21 cellular contexts compared by ENCODE assay signal in the genomic region with DNA sequence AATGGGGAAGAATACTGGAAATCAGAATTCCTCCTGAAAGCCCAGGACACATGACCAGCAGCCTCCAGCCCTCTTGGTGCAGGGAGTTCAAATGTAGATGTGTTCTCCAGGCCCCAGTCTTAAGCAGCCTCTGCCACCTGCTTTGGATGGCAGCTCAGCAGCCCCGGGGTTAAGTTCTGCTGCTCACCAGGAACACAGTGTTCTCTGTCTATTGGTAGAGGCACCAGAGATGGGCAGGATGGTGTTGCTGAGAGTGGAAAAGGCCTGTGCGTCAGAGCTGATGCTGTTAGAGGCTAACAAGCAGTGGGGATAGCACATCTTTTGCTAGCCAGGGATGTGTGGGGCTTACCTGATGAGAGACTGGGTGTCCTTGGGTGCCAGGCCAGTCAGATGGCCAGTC. TPM values are rescaled to one million over a fixed set of nuclear protein-coding genes. Genes with fewer than 3 reads are reported as not detected.
DNase-seq lines count a peak whose midpoint lies in the region; ATAC-seq, FAIRE-seq and TF ChIP-seq lines count a peak whose summit lies in the region.
"Had no signal": no experiment of that assay in that cellular context is flagged by ENCODE, and none has a peak within 500 bp of the region (broad histone marks: within the 10 kb centered on the region; RNA-seq: fewer than 3 reads in every experiment).

No MANE protein-coding gene starts in this region.

- H3K4me1 ChIP-seq in SJCRH30: peaks cover 23% of the 10 kb centered on the region
- H3K4me1 ChIP-seq in lung (ENCODE audit: control insufficient read depth in 2 of 2, insufficient read depth in 2 of 2, low read length in 2 of 2): no peaks in the 10 kb centered on the region
- H3K4me1 ChIP-seq: A549, BLaER1 had no signal

- H3K27ac ChIP-seq in SJCRH30 (peak overlapping the region; percentile 70), lung (ENCODE audit: low read depth in 1 of 2, low read length in 1 of 2) (no peak overlapping the region)
- H3K27ac ChIP-seq: 22Rv1, A549, BLaER1 had no signal

- H3K4me3 ChIP-seq in SJCRH30: no peak overlapping the region
- H3K4me3 ChIP-seq in lung: no peak overlapping the region
- H3K4me3 ChIP-seq: A549, BLaER1 had no signal

- ATAC-seq in lung (ENCODE audit: insufficient read depth, low FRiP score) (peak; percentile 19), omental fat pad (ENCODE audit: low FRiP score) (no peak), GM21367 (IDR thresholded peaks at IDR 0.05; ENCODE audit: unreplicated experiment) (no peak)
- ATAC-seq: A549 had no signal

- TF ChIP-seq CTCF in lung (IDR thresholded peaks at IDR 0.05; ENCODE audit: control extremely low read depth, extremely low read depth) (no peak), omental fat pad (IDR thresholded peaks at IDR 0.05) (no peak)

- H3K27me3 ChIP-seq in SJCRH30: no peaks in the 10 kb centered on the region
- H3K27me3 ChIP-seq in lung (ENCODE audit: control insufficient read depth, insufficient read depth): no peaks in the 10 kb centered on the region
- H3K27me3 ChIP-seq: BLaER1 had no signal

- FAIRE-seq in urothelium cell line (lab: Jason Lieb, UNC): peak; percentile 9
- FAIRE-seq: A549, GM12892, GM18507 had no signal

- WGBS in lung, 2 donors: 59 to 68% methylated on average over 2 of the region's 2 CpGs

- DNase-seq in SJCRH30 (peak; percentile 60 to 79), lung (ENCODE audit: low spot score) (no peak), omental fat pad (ENCODE audit: low spot score) (peak; percentile 11), urothelium cell line (ENCODE audit: low spot score) (no peak), HK-2 (ENCODE audit: unreplicated experiment) (no peak), AG08396 (ENCODE audit: low spot score) (no peak)
- DNase-seq: CD4-positive, alpha-beta memory T cell; DMS153; DMS79; GDM1; GOT3; H9 had no signal

- H3K9me3 ChIP-seq in SJCRH30 (replicated peaks): no peaks in the 10 kb centered on the region
- H3K9me3 ChIP-seq in lung (ENCODE audit: control insufficient read depth in 2 of 2, insufficient read depth in 1 of 2, low read length in 1 of 2): peaks cover 0 to 4% of the 10 kb centered on the region in 2 donors
- H3K9me3 ChIP-seq: A549, BLaER1 had no signal

- H3K36me3 ChIP-seq in SJCRH30 (no peaks in the 10 kb centered on the region), lung (ENCODE audit: control insufficient read depth in 2 of 2, insufficient read depth in 2 of 2, low read length in 2 of 2) (no peaks in the 10 kb centered on the region)
- H3K36me3 ChIP-seq: BLaER1 had no signal

RNA-seq across cellular contexts. Expression of gene PAX2, which starts 56.8 kb away (rescaled TPM):
- total RNA-seq in SJCRH30 (2014; rRNA removed; shearing (Covaris generic)): 2.1 and 2.4 TPM in 2 replicates
- total RNA-seq in lung (not detected), omental fat pad (not detected)
- polyA plus RNA-seq in lung: not detected
- total RNA-seq: CD4-positive, alpha-beta memory T cell; Daoy; H9; HT-29 had no signal
- polyA plus RNA-seq: CD14-positive monocyte; CD4-positive, alpha-beta memory T cell had no signal

Comparison
In these comparisons a context has a peak if more than half of its experiments do, and no peak if none do; other contexts are left out.
1. DNase-seq: peak in SJCRH30 (2 of 2) and omental fat pad (single experiment); none in lung (single experiment), urothelium cell line (single experiment), HK-2 (single experiment) and AG08396 (single experiment).